Comparison of ENCODE assay signal across 1 cellular context in genomic region chr18:58394607-58395425, GRCh38.
TF ChIP-seq lines count a peak whose summit lies in the region.

No MANE protein-coding gene starts in this region.

TF ChIP-seq in GM23338, 12 proteins besides CTCF, POLR2A, EP300 and RAD21 (continued from another document):
- TF ChIP-seq ZNF462 (CRISPR knock-in tag; IDR thresholded peaks at IDR 0.05): no peak
